In genomic region chr6:169247991-169248390, GRCh38 we compare ENCODE assay signal across 1 cellular context.
TF ChIP-seq lines count a peak whose summit lies in the region.

No MANE protein-coding gene starts in this region.

TF ChIP-seq in K562, 482 proteins besides CTCF, POLR2A, EP300 and RAD21 (continued from another document):
- TF ChIP-seq ZNF740 (CRISPR knock-in tag; IDR thresholded peaks at IDR 0.05) (no peak), ZNF740 (tag; IDR thresholded peaks at IDR 0.05) (no peak), ZNF253 (CRISPR knock-in tag; conservative IDR thresholded peaks at IDR 0.05) (no peak), NUFIP1 (IDR thresholded peaks at IDR 0.05; ENCODE audit: partially characterized antibody) (no peak), FOXO4 (CRISPR knock-in tag; IDR thresholded peaks at IDR 0.05) (no peak), ZNF583 (CRISPR knock-in tag; IDR thresholded peaks at IDR 0.05) (no peak), TRIM25 (IDR thresholded peaks at IDR 0.05; ENCODE audit: borderline replicate concordance) (no peak)
- TF ChIP-seq, protein P1, sequence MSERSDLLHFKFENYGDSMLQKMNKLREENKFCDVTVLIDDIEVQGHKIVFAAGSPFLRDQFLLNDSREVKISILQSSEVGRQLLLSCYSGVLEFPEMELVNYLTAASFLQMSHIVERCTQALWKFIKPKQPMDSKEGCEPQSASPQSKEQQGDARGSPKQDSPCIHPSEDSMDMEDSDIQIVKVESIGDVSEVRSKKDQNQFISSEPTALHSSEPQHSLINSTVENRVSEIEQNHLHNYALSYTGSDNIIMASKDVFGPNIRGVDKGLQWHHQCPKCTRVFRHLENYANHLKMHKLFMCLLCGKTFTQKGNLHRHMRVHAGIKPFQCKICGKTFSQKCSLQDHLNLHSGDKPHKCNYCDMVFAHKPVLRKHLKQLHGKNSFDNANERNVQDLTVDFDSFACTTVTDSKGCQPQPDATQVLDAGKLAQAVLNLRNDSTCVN (CRISPR knock-in tag; IDR thresholded peaks at IDR 0.05) = peak; percentile 54; the same call in 1 of the 2 replicates
